ENCODE assay signal across 25 cellular contexts in genomic region chr7:44116087-44116788, GRCh38. TPM values are rescaled to one million over a fixed set of nuclear protein-coding genes. Genes with fewer than 3 reads are reported as not detected.
A peak's percentile ranks its signal among the peaks of the same experiment; 100 is the strongest.
DNase-seq lines count a peak whose midpoint lies in the region; ATAC-seq and TF ChIP-seq lines count a peak whose summit lies in the region.
"Had no signal": no experiment of that assay in that cellular context is flagged by ENCODE, and none has a peak within 500 bp of the region (broad histone marks: within the 10 kb centered on the region; RNA-seq: fewer than 3 reads in every experiment).

No MANE protein-coding gene starts in this region.

- H2BK15ac ChIP-seq in mesenchymal stem cell (ENCODE audit: low read depth, poor library complexity, severe bottlenecking) = no peak overlapping the region

- ATAC-seq in activated CD8-positive, alpha-beta memory T cell treated with anti-CD3 and anti-CD28 coated beads, Interleukin-2, amount 10 ng/mL, durations not matched to agents 7 days and 5 days = no peak
- no peak for ATAC-seq in aorta (ENCODE audit: low FRiP score)
- ATAC-seq: HepG2 had no signal

- no peak overlapping the region for H3K4me3 Mint-ChIP-seq in activated CD8-positive, alpha-beta memory T cell treated with anti-CD3 and anti-CD28 coated beads, Interleukin-2, amount 10 ng/mL, durations not matched to agents 7 days and 5 days
- H3K4me3 Mint-ChIP-seq: CD4-positive, alpha-beta memory T cell had no signal

- H3K9me3 ChIP-seq in aorta (ENCODE audit: control insufficient read depth, low read length) = no peaks in the 10 kb centered on the region
- H3K9me3 ChIP-seq in mesenchymal stem cell (ENCODE audit: control insufficient read depth, low read length) = no peaks in the 10 kb centered on the region
- H3K9me3 ChIP-seq: BLaER1, SJCRH30 had no signal

- no peak overlapping the region for H2BK120ac ChIP-seq in mesenchymal stem cell (ENCODE audit: low read depth, low read length)

- H3K9ac ChIP-seq in mesenchymal stem cell (ENCODE audit: low read length) = no peak overlapping the region
- H3K9ac ChIP-seq: BLaER1, KMS-11 had no signal

- CTCF ChIA-PET in activated CD8-positive, alpha-beta memory T cell treated with anti-CD3 and anti-CD28 coated beads, Interleukin-2, amount 10 ng/mL, durations not matched to agents 7 days and 5 days (lab: Charles Lee) = interaction anchor here (1.5 kb wide), 1 partner anchor 81 kb away, joined by 4 read pairs; no protein-coding TSS in a partner anchor
- CTCF ChIA-PET in RWPE1 (lab: Yijun Ruan, JAX) = interaction anchor here (0.5 to 0.7 kb wide), 2 partner anchors 17 to 451 kb away, joined by 3 to 4 read pairs; no protein-coding TSS in a partner anchor

- H3K14ac ChIP-seq in mesenchymal stem cell (ENCODE audit: low read length in 2 of 2) = no peak overlapping the region

- no peak overlapping the region for H2BK12ac ChIP-seq in mesenchymal stem cell (ENCODE audit: low read length in 2 of 2)

- H3K23ac ChIP-seq in mesenchymal stem cell (ENCODE audit: low read length in 2 of 2) = no peak overlapping the region

- no peak for TF ChIP-seq CTCF in RWPE1 (conservative IDR thresholded peaks at IDR 0.05; ENCODE audit: low read depth)

- peak; percentile 14 for DNase-seq in activated CD8-positive, alpha-beta memory T cell treated with anti-CD3 and anti-CD28 coated beads, Interleukin-2, amount 50 U/mL, for 4 hours
- DNase-seq in activated CD8-positive, alpha-beta memory T cell treated with anti-CD3 and anti-CD28 coated beads, Interleukin-2, amount 10 ng/mL, durations not matched to agents 7 days and 5 days = no peak
- no peak for DNase-seq in RWPE1 (ENCODE audit: low spot score)
- peak; percentile 52 to 75 for DNase-seq in aorta
- no peak for DNase-seq in mesenchymal stem cell
- no peak for DNase-seq in activated T-cell treated with anti-CD3 and anti-CD28 coated beads for 4 hours
- no peak for DNase-seq in AG08396 (ENCODE audit: low spot score)
- DNase-seq: CD4-positive, alpha-beta memory T cell; DMS53; NCI-H1417; NCI-H187; NCI-H2107; NCI-H2227 treated with DMSO at 0.1 percent for 48 hours; NCI-H524; NCI-H82; OCI-M1; SJCRH30 had no signal

- H4K91ac ChIP-seq in mesenchymal stem cell (ENCODE audit: low read length) = no peak overlapping the region

- H3K27ac ChIP-seq in RWPE1 (peak overlapping the region; percentile 57), layer of hippocampus (ENCODE audit: low read depth, low read length) (peak overlapping the region; percentile 95), aorta (ENCODE audit: low read depth in 1 of 2, low read length in 2 of 2) (no peak overlapping the region), mesenchymal stem cell (ENCODE audit: low read length, poor library complexity, severe bottlenecking) (no peak overlapping the region)
- H3K27ac ChIP-seq: BLaER1, KMS-11, SJCRH30 had no signal

- H3K4me1 Mint-ChIP-seq in activated CD8-positive, alpha-beta memory T cell treated with anti-CD3 and anti-CD28 coated beads, Interleukin-2, amount 10 ng/mL, durations not matched to agents 7 days and 5 days = peaks cover 23% of the 10 kb centered on the region

- no peak overlapping the region for H2BK5ac ChIP-seq in mesenchymal stem cell (ENCODE audit: low read depth, low read length, poor library complexity, severe bottlenecking)

- intact Hi-C loops in aorta (cut with DNase I) = no loop called here

- H3K4me1 ChIP-seq in aorta (ENCODE audit: control insufficient read depth in 1 of 2, insufficient read depth in 2 of 2, low read length in 2 of 2) (no peaks in the 10 kb centered on the region), mesenchymal stem cell (ENCODE audit: control insufficient read depth, insufficient read depth, low read depth, low read length) (peaks cover 17% of the 10 kb centered on the region)
- H3K4me1 ChIP-seq: SJCRH30 had no signal

- peaks cover 32% of the 10 kb centered on the region for H3K36me3 Mint-ChIP-seq in activated CD8-positive, alpha-beta memory T cell treated with anti-CD3 and anti-CD28 coated beads, Interleukin-2, amount 10 ng/mL, durations not matched to agents 7 days and 5 days

- no peak overlapping the region for H2AK5ac ChIP-seq in mesenchymal stem cell (ENCODE audit: low read length, severe bottlenecking)

- peaks cover 0 to 4% of the 10 kb centered on the region in 2 donors for H3K36me3 ChIP-seq in aorta (ENCODE audit: control insufficient read depth in 1 of 2, insufficient read depth in 2 of 2, low read length in 1 of 2)
- H3K36me3 ChIP-seq in mesenchymal stem cell (ENCODE audit: control insufficient read depth in 1 of 2, insufficient read depth in 2 of 2, low read depth in 1 of 2, low read length in 2 of 2) = peaks cover 91 to 92% of the 10 kb centered on the region in 2 experiments

- no peak overlapping the region for H3K4me2 ChIP-seq in mesenchymal stem cell (ENCODE audit: low read length, poor library complexity, severe bottlenecking)
- H3K4me2 ChIP-seq: BLaER1, KMS-11 had no signal

- no peak overlapping the region for H4K8ac ChIP-seq in mesenchymal stem cell (ENCODE audit: low read length)

- H3K27me3 Mint-ChIP-seq in activated CD8-positive, alpha-beta memory T cell treated with anti-CD3 and anti-CD28 coated beads, Interleukin-2, amount 10 ng/mL, durations not matched to agents 7 days and 5 days = no peaks in the 10 kb centered on the region
- H3K27me3 Mint-ChIP-seq: CD4-positive, alpha-beta memory T cell had no signal

- no peaks in the 10 kb centered on the region for H3K9me3 Mint-ChIP-seq in activated CD8-positive, alpha-beta memory T cell treated with anti-CD3 and anti-CD28 coated beads, Interleukin-2, amount 10 ng/mL, durations not matched to agents 7 days and 5 days (ENCODE audit: low read depth)
- H3K9me3 Mint-ChIP-seq: CD4-positive, alpha-beta memory T cell had no signal

- peaks cover 45% of the 10 kb centered on the region for H3K79me1 ChIP-seq in mesenchymal stem cell (replicated peaks; ENCODE audit: low read length, poor library complexity, severe bottlenecking)

- H3K4me3 ChIP-seq in aorta (ENCODE audit: low read length in 2 of 2) = no peak overlapping the region
- H3K4me3 ChIP-seq in mesenchymal stem cell (ENCODE audit: insufficient read depth in 1 of 2, low read depth in 1 of 2, low read length in 2 of 2) = no peak overlapping the region
- H3K4me3 ChIP-seq: BLaER1, SJCRH30 had no signal

- H3K4ac ChIP-seq in mesenchymal stem cell (ENCODE audit: low read depth in 1 of 2, low read length in 2 of 2) = no peak overlapping the region

- POLR2A ChIA-PET in RWPE1 (lab: Yijun Ruan, JAX; ENCODE audit: low non-redundant PET) = no interaction called here

- H3K27me3 ChIP-seq in layer of hippocampus (ENCODE audit: control insufficient read depth, insufficient read depth, low read length) = no peaks in the 10 kb centered on the region
- no peaks in the 10 kb centered on the region for H3K27me3 ChIP-seq in aorta (ENCODE audit: control insufficient read depth in 1 of 2, insufficient read depth in 2 of 2, low read length in 1 of 2)
- H3K27me3 ChIP-seq in mesenchymal stem cell (ENCODE audit: control insufficient read depth in 1 of 2, insufficient read depth in 1 of 2, low read length in 2 of 2) = no peaks in the 10 kb centered on the region
- H3K27me3 ChIP-seq: BLaER1, SJCRH30 had no signal

- no peak overlapping the region for H3K27ac Mint-ChIP-seq in activated CD8-positive, alpha-beta memory T cell treated with anti-CD3 and anti-CD28 coated beads, Interleukin-2, amount 10 ng/mL, durations not matched to agents 7 days and 5 days

- H2AFZ ChIP-seq in mesenchymal stem cell (ENCODE audit: low read depth, low read length) = no peak overlapping the region

- no peak overlapping the region for H3K18ac ChIP-seq in mesenchymal stem cell (ENCODE audit: low read depth in 1 of 2, low read length in 2 of 2)

- 83% methylated on average over 15 to 17 of the region's 17 CpGs for WGBS in aorta, 2 donors
- WGBS in mesenchymal stem cell = 94% methylated on average over 17 of the region's 17 CpGs

RNA-seq across cellular contexts. Expression of gene POLD2, which starts 7.1 kb away (rescaled TPM):
- 100 to 1,000 TPM; 130 to 158 TPM for total RNA-seq in activated CD8-positive, alpha-beta memory T cell treated with anti-CD3 and anti-CD28 coated beads, Interleukin-2, amount 10 ng/mL, durations not matched to agents 7 days and 5 days
- 10 to 100 TPM; 49.5 to 53.4 TPM for total RNA-seq in aorta
- polyA plus RNA-seq in aorta = 10 to 100 TPM; 31.6 to 93.1 TPM
- polyA plus RNA-seq in mesenchymal stem cell (2013, experiment 1 of 2) = 59.3 TPM
- 56.2 TPM for polyA plus RNA-seq in mesenchymal stem cell (2013, experiment 2 of 2)

RNA-seq across cellular contexts. Expression of gene AEBP1, which starts 12.1 kb away (rescaled TPM):
- 1 to 10 TPM; 4.0 to 6.6 TPM for total RNA-seq in activated CD8-positive, alpha-beta memory T cell treated with anti-CD3 and anti-CD28 coated beads, Interleukin-2, amount 10 ng/mL, durations not matched to agents 7 days and 5 days
- 1,000 to 10,000 TPM in 1 of 2 donors, 100 to 1,000 TPM in 1; 856 to 1,098 TPM for total RNA-seq in aorta
- polyA plus RNA-seq in aorta = 1,000 to 10,000 TPM in 1 of 2 donors, 100 to 1,000 TPM in 1; 293 to 2,243 TPM
- polyA plus RNA-seq in mesenchymal stem cell (2013, experiment 1 of 2) = 95.5 TPM
- 88.2 TPM for polyA plus RNA-seq in mesenchymal stem cell (2013, experiment 2 of 2)
- total RNA-seq: A172, M059J had no signal

RNA-seq across cellular contexts. Expression of gene MYL7, which starts 24.9 kb away (rescaled TPM):
- total RNA-seq in activated CD8-positive, alpha-beta memory T cell treated with anti-CD3 and anti-CD28 coated beads, Interleukin-2, amount 10 ng/mL, durations not matched to agents 7 days and 5 days = not detected
- not detected for total RNA-seq in aorta
- polyA plus RNA-seq in aorta = 1 to 10 TPM; 2.6 to 4.1 TPM
- polyA plus RNA-seq in mesenchymal stem cell (2013, experiment 1 of 2) = not detected
- not detected for polyA plus RNA-seq in mesenchymal stem cell (2013, experiment 2 of 2)
- total RNA-seq: A172; CD4-positive, alpha-beta memory T cell; H4; M059J; RPMI7951; SJCRH30 had no signal
- polyA plus RNA-seq: CD4-positive, alpha-beta memory T cell; HepG2 had no signal

RNA-seq across cellular contexts. Expression of gene POLM, which starts 33.9 kb away (rescaled TPM):
- 10 to 100 TPM; 41.8 to 41.9 TPM for total RNA-seq in activated CD8-positive, alpha-beta memory T cell treated with anti-CD3 and anti-CD28 coated beads, Interleukin-2, amount 10 ng/mL, durations not matched to agents 7 days and 5 days
- total RNA-seq in aorta = 10 to 100 TPM; 27.6 to 35.7 TPM
- 10 to 100 TPM in 1 of 2 donors, 1 to 10 TPM in 1; 8.4 to 35.6 TPM for polyA plus RNA-seq in aorta
- 6.5 TPM for polyA plus RNA-seq in mesenchymal stem cell (2013, experiment 1 of 2)
- 5.7 TPM for polyA plus RNA-seq in mesenchymal stem cell (2013, experiment 2 of 2)

RNA-seq across cellular contexts. Expression of gene PGAM2, which starts 50.9 kb away (rescaled TPM):
- under 1 TPM in 1 of 2 experiments, not detected in 1; 0.58 TPM for total RNA-seq in activated CD8-positive, alpha-beta memory T cell treated with anti-CD3 and anti-CD28 coated beads, Interleukin-2, amount 10 ng/mL, durations not matched to agents 7 days and 5 days
- 1 to 10 TPM; 4.1 to 4.8 TPM for total RNA-seq in aorta
- polyA plus RNA-seq in aorta = 1 to 10 TPM; 8.0 to 9.5 TPM
- polyA plus RNA-seq in mesenchymal stem cell (2013, experiment 1 of 2) = not detected
- not detected for polyA plus RNA-seq in mesenchymal stem cell (2013, experiment 2 of 2)
- total RNA-seq: A172, H4, SJCRH30 had no signal
- polyA plus RNA-seq: CD4-positive, alpha-beta memory T cell; HepG2 had no signal

Comparison
In these comparisons a context has a peak if more than half of its experiments do, and no peak if none do; other contexts are left out.
1. DNase-seq: peak in activated CD8-positive, alpha-beta memory T cell treated with anti-CD3 and anti-CD28 coated beads, Interleukin-2, amount 50 U/mL, for 4 hours (single experiment) and aorta (2 of 2); none in activated CD8-positive, alpha-beta memory T cell treated with anti-CD3 and anti-CD28 coated beads, Interleukin-2, amount 10 ng/mL, durations not matched to agents 7 days and 5 days (single experiment), RWPE1 (single experiment), mesenchymal stem cell (single experiment), activated T-cell treated with anti-CD3 and anti-CD28 coated beads for 4 hours (single experiment) and AG08396 (single experiment).
2. H3K27ac ChIP-seq: peak in RWPE1 (single experiment) and layer of hippocampus (single experiment); none in aorta (0 of 2) and mesenchymal stem cell (single experiment).
3. RNA of gene AEBP1, which starts 12.1 kb away (total RNA-seq): 856 to 1,098 TPM in aorta; 4.0 to 6.6 TPM in activated CD8-positive, alpha-beta memory T cell treated with anti-CD3 and anti-CD28 coated beads, Interleukin-2, amount 10 ng/mL, durations not matched to agents 7 days and 5 days; every median in the first group is over 100 times any median in the second.